9 cellular contexts compared by ENCODE assay signal in genomic region chr5:160133071-160133917, GRCh38. TPM values are rescaled to one million over a fixed set of nuclear protein-coding genes. Genes with fewer than 3 reads are reported as not detected.
DNase-seq lines count a peak whose midpoint lies in the region; TF ChIP-seq lines count a peak whose summit lies in the region.
"Had no signal": no experiment of that assay in that cellular context is flagged by ENCODE, and none has a peak within 500 bp of the region (broad histone marks: within the 10 kb centered on the region; RNA-seq: fewer than 3 reads in every experiment).

No MANE protein-coding gene starts in this region.

- in situ Hi-C loops in KBM-7 (cut with MboI; ENCODE audit: low pct_unique_long_range_greater_than_20kb, low sequenced_read_pairs): no loop called here

- H3K4me2 ChIP-seq in neural progenitor cell: peak overlapping the region; percentile 74

- peaks cover 14% of the 10 kb centered on the region for H3K4me1 ChIP-seq in neural progenitor cell

- H3K79me2 ChIP-seq in neural progenitor cell (ENCODE audit: low read depth): no peaks in the 10 kb centered on the region

- peak overlapping the region; percentile 37 for H3K4me3 ChIP-seq in neural progenitor cell

- no peak for TF ChIP-seq CTCF in neural progenitor cell (IDR thresholded peaks at IDR 0.05)

- peak overlapping the region; percentile 53 for H2AFZ ChIP-seq in neural progenitor cell (replicated peaks)

- intact Hi-C loops in head of caudate nucleus (cut with DNase I): no loop called here
- intact Hi-C loops in activated CD4-positive, alpha-beta memory T cell treated with anti-CD3 and anti-CD28 coated beads for 36 hours (cut with micrococcal nuclease): no loop called here

- H3K36me3 ChIP-seq in neural progenitor cell: no peaks in the 10 kb centered on the region

- CTCF ChIA-PET in activated CD4-positive, alpha-beta memory T cell treated with anti-CD3 and anti-CD28 coated beads for 36 hours (lab: Charles Lee): no interaction called here

- peaks cover 3% of the 10 kb centered on the region for H3K27me3 Mint-ChIP-seq in neural progenitor cell (ENCODE audit: insufficient read depth, low read depth)
- H3K27me3 Mint-ChIP-seq in activated CD4-positive, alpha-beta memory T cell treated with anti-CD3 and anti-CD28 coated beads for 36 hours: no peaks in the 10 kb centered on the region

- DNase-seq in AG08396 (ENCODE audit: low spot score): peak; percentile 35
- peak; percentile 50 for DNase-seq in SK-N-DZ (ENCODE audit: low spot score)
- DNase-seq in head of caudate nucleus: peak in 37 of 42 donors; percentile 9 to 62 (median 32)
- DNase-seq in neural progenitor cell (ENCODE audit: low spot score): peak; percentile 74
- DNase-seq in KBM-7: no peak
- no peak for DNase-seq in activated CD4-positive, alpha-beta memory T cell treated with anti-CD3 and anti-CD28 coated beads for 36 hours
- DNase-seq in activated CD4-positive, alpha-beta T cell treated with anti-CD3 and anti-CD28 coated beads for 1 hour: no peak
- DNase-seq in NCI-H2081 treated with DMSO at 0.1 percent for 48 hours (lab: John Stamatoyannopoulos, UW): no peak
- DNase-seq: activated gamma-delta T cell had no signal

- H3K27me3 ChIP-seq in neural progenitor cell: peaks cover 3% of the 10 kb centered on the region

- H3K4me1 Mint-ChIP-seq in neural progenitor cell: peaks cover 27% of the 10 kb centered on the region
- H3K4me1 Mint-ChIP-seq in activated CD4-positive, alpha-beta memory T cell treated with anti-CD3 and anti-CD28 coated beads for 36 hours (ENCODE audit: low read depth): no peaks in the 10 kb centered on the region

- H3K4me3 Mint-ChIP-seq in neural progenitor cell: peak overlapping the region; percentile 61
- no peak overlapping the region for H3K4me3 Mint-ChIP-seq in activated CD4-positive, alpha-beta memory T cell treated with anti-CD3 and anti-CD28 coated beads for 36 hours

- no peak overlapping the region for H3K9ac ChIP-seq in neural progenitor cell

- H3K27ac Mint-ChIP-seq in neural progenitor cell: peak overlapping the region; percentile 99
- H3K27ac Mint-ChIP-seq in activated CD4-positive, alpha-beta memory T cell treated with anti-CD3 and anti-CD28 coated beads for 36 hours: no peak overlapping the region

- peaks cover 15% of the 10 kb centered on the region for H3F3A ChIP-seq in neural progenitor cell (ENCODE audit: low read depth)

- no peaks in the 10 kb centered on the region for H3K9me3 ChIP-seq in neural progenitor cell (ENCODE audit: low read depth)

- H3K27ac ChIP-seq in neural progenitor cell: no peak overlapping the region

- H4K20me1 ChIP-seq in neural progenitor cell (ENCODE audit: low read depth): no peaks in the 10 kb centered on the region

- no peaks in the 10 kb centered on the region for H3K36me3 Mint-ChIP-seq in neural progenitor cell
- no peaks in the 10 kb centered on the region for H3K36me3 Mint-ChIP-seq in activated CD4-positive, alpha-beta memory T cell treated with anti-CD3 and anti-CD28 coated beads for 36 hours

- POLR2A ChIA-PET in activated CD4-positive, alpha-beta memory T cell treated with anti-CD3 and anti-CD28 coated beads for 36 hours (lab: Charles Lee): no interaction called here

- H3K9me3 Mint-ChIP-seq in neural progenitor cell: no peaks in the 10 kb centered on the region
- H3K9me3 Mint-ChIP-seq in activated CD4-positive, alpha-beta memory T cell treated with anti-CD3 and anti-CD28 coated beads for 36 hours: no peaks in the 10 kb centered on the region

RNA-seq across cellular contexts. Expression of gene PWWP2A, which starts 14.0 kb away (rescaled TPM):
- 29.7 and 38.6 TPM in 2 replicates for polyA plus RNA-seq in SK-N-DZ (2014; cell fraction: cytosol; rRNA removed)
- 28.4 and 33.5 TPM in 2 replicates for polyA plus RNA-seq in SK-N-DZ (2014; cell fraction: nucleus; rRNA removed)
- 37.1 and 49.0 TPM in 2 replicates for total RNA-seq in neural progenitor cell (ENCODE audit: low replicate concordance)
- total RNA-seq in activated CD4-positive, alpha-beta memory T cell treated with anti-CD3 and anti-CD28 coated beads for 36 hours: 10 to 100 TPM; 15.7 to 17.4 TPM

Comparison
In these comparisons a context has a peak if more than half of its experiments do, and no peak if none do; other contexts are left out.
1. DNase-seq: peak in AG08396 (single experiment), SK-N-DZ (single experiment), head of caudate nucleus (37 of 42) and neural progenitor cell (single experiment); none in KBM-7 (single experiment), activated CD4-positive, alpha-beta memory T cell treated with anti-CD3 and anti-CD28 coated beads for 36 hours (single experiment), activated CD4-positive, alpha-beta T cell treated with anti-CD3 and anti-CD28 coated beads for 1 hour (single experiment) and NCI-H2081 treated with DMSO at 0.1 percent for 48 hours (single experiment).